ENCODE assay signal across 1 cellular context in genomic region chr20:48656661-48657211, GRCh38.
TF ChIP-seq lines count a peak whose summit lies in the region.

No MANE protein-coding gene starts in this region.

TF ChIP-seq in HepG2, 621 proteins besides CTCF, POLR2A, EP300 and RAD21 (continued from another document and continues in another):
- TF ChIP-seq TSC22D2 (CRISPR knock-in tag; IDR thresholded peaks at IDR 0.05; ENCODE audit: borderline replicate concordance) (peak; percentile 84; the same call in 1 of the 2 replicates), RFX3 (CRISPR knock-in tag; IDR thresholded peaks at IDR 0.05) (no peak), JDP2 (CRISPR knock-in tag; IDR thresholded peaks at IDR 0.05; ENCODE audit: borderline replicate concordance) (no peak), ZNF776 (CRISPR knock-in tag; IDR thresholded peaks at IDR 0.05) (0 out of 2 replicates have a peak, but pooled peaks have one; percentile 22), ZNF343 (CRISPR knock-in tag; IDR thresholded peaks at IDR 0.05) (no peak), SALL1 (CRISPR knock-in tag; IDR thresholded peaks at IDR 0.05) (peak; percentile 56; the same call in 1 of the 2 replicates), PHF5A (CRISPR knock-in tag; IDR thresholded peaks at IDR 0.05; ENCODE audit: low read depth, unreplicated experiment) (no peak), MXI1 (IDR thresholded peaks at IDR 0.05; ENCODE audit: borderline replicate concordance, low read depth, low read length) (no peak), ZNF503 (CRISPR knock-in tag; IDR thresholded peaks at IDR 0.05) (no peak), XBP1 (CRISPR knock-in tag; IDR thresholded peaks at IDR 0.05) (no peak), ZNF446 (CRISPR knock-in tag; IDR thresholded peaks at IDR 0.05) (no peak), ZNF572 (CRISPR knock-in tag; IDR thresholded peaks at IDR 0.05) (0 out of 2 replicates have a peak, but pooled peaks have one; percentile 48), YEATS2 (CRISPR knock-in tag; IDR thresholded peaks at IDR 0.05; ENCODE audit: borderline replicate concordance) (no peak), ZBTB38 (CRISPR knock-in tag; IDR thresholded peaks at IDR 0.05) (no peak), GABPB1 (CRISPR knock-in tag; IDR thresholded peaks at IDR 0.05) (no peak; the same call in 1 of the 2 replicates), MBNL3 (CRISPR knock-in tag; conservative IDR thresholded peaks at IDR 0.05) (no peak), ZBTB25 (CRISPR knock-in tag; IDR thresholded peaks at IDR 0.05) (peak; percentile 54; the same call in 1 of the 2 replicates), ETV6 (CRISPR knock-in tag; conservative IDR thresholded peaks at IDR 0.05) (peak; percentile 36; the same call in 1 of the 2 replicates), ZNF326 (CRISPR knock-in tag; IDR thresholded peaks at IDR 0.05; ENCODE audit: borderline replicate concordance) (no peak), ZSCAN29 (CRISPR knock-in tag; conservative IDR thresholded peaks at IDR 0.05) (no peak), SIX1 (CRISPR knock-in tag; IDR thresholded peaks at IDR 0.05; ENCODE audit: borderline replicate concordance) (no peak), HMGA1 (CRISPR knock-in tag; conservative IDR thresholded peaks at IDR 0.05) (no peak), NFIC (IDR thresholded peaks at IDR 0.05; ENCODE audit: low read length) (no peak), ATRX (CRISPR knock-in tag; IDR thresholded peaks at IDR 0.05; ENCODE audit: borderline replicate concordance) (no peak), SP5 (CRISPR knock-in tag; IDR thresholded peaks at IDR 0.05; ENCODE audit: borderline replicate concordance, low read depth) (no peak), MYNN (CRISPR knock-in tag; IDR thresholded peaks at IDR 0.05; ENCODE audit: low read depth) (no peak), NFKB2 (CRISPR knock-in tag; IDR thresholded peaks at IDR 0.05; ENCODE audit: borderline replicate concordance) (peak; percentile 31; the same call in 1 of the 2 replicates), ZFP82 (CRISPR knock-in tag; IDR thresholded peaks at IDR 0.05; ENCODE audit: borderline replicate concordance) (no peak), ZNF703 (CRISPR knock-in tag; IDR thresholded peaks at IDR 0.05; ENCODE audit: borderline replicate concordance) (no peak), E2F2 (CRISPR knock-in tag; IDR thresholded peaks at IDR 0.05; ENCODE audit: borderline replicate concordance) (no peak), ZFAT (CRISPR knock-in tag; conservative IDR thresholded peaks at IDR 0.05) (no peak), PCBP1 (IDR thresholded peaks at IDR 0.05; ENCODE audit: borderline replicate concordance, low read depth, low read length) (no peak), ZNF549 (CRISPR knock-in tag; IDR thresholded peaks at IDR 0.05) (no peak), U2AF2 (IDR thresholded peaks at IDR 0.05; ENCODE audit: low read depth, low read length) (0 out of 2 replicates have a peak, but pooled peaks have one; percentile 11), ZNF101 (CRISPR knock-in tag; IDR thresholded peaks at IDR 0.05; ENCODE audit: borderline replicate concordance, low read depth) (no peak), HNRNPK (IDR thresholded peaks at IDR 0.05; ENCODE audit: low read depth, low read length, poor library complexity, severe bottlenecking) (no peak), MEF2D (CRISPR knock-in tag; IDR thresholded peaks at IDR 0.05) (no peak), ZNF280B (CRISPR knock-in tag; IDR thresholded peaks at IDR 0.05; ENCODE audit: borderline replicate concordance) (no peak; the same call in 1 of the 2 replicates), HDAC2 (CRISPR knock-in tag; IDR thresholded peaks at IDR 0.05) (no peak), ASH2L (IDR thresholded peaks at IDR 0.05; ENCODE audit: insufficient read length, low read depth, low read length) (no peak)
- TF ChIP-seq, protein P1, sequence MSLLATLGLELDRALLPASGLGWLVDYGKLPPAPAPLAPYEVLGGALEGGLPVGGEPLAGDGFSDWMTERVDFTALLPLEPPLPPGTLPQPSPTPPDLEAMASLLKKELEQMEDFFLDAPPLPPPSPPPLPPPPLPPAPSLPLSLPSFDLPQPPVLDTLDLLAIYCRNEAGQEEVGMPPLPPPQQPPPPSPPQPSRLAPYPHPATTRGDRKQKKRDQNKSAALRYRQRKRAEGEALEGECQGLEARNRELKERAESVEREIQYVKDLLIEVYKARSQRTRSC (CRISPR knock-in tag; IDR thresholded peaks at IDR 0.05; ENCODE audit: low read depth): no peak
- TF ChIP-seq, protein P2, sequence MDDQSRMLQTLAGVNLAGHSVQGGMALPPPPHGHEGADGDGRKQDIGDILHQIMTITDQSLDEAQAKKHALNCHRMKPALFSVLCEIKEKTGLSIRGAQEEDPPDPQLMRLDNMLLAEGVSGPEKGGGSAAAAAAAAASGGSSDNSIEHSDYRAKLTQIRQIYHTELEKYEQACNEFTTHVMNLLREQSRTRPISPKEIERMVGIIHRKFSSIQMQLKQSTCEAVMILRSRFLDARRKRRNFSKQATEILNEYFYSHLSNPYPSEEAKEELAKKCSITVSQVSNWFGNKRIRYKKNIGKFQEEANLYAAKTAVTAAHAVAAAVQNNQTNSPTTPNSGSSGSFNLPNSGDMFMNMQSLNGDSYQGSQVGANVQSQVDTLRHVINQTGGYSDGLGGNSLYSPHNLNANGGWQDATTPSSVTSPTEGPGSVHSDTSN (CRISPR knock-in tag; IDR thresholded peaks at IDR 0.05; ENCODE audit: borderline replicate concordance): no peak
- TF ChIP-seq, protein P3, sequence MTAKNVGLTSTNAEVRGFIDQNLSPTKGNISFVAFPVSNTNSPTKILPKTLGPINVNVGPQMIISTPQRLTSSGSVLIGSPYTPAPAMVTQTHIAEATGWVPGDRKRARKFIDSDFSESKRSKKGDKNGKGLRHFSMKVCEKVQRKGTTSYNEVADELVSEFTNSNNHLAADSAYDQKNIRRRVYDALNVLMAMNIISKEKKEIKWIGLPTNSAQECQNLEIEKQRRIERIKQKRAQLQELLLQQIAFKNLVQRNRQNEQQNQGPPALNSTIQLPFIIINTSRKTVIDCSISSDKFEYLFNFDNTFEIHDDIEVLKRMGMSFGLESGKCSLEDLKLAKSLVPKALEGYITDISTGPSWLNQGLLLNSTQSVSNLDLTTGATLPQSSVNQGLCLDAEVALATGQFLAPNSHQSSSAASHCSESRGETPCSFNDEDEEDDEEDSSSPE (CRISPR knock-in tag; IDR thresholded peaks at IDR 0.05): no peak
- TF ChIP-seq, protein P4, sequence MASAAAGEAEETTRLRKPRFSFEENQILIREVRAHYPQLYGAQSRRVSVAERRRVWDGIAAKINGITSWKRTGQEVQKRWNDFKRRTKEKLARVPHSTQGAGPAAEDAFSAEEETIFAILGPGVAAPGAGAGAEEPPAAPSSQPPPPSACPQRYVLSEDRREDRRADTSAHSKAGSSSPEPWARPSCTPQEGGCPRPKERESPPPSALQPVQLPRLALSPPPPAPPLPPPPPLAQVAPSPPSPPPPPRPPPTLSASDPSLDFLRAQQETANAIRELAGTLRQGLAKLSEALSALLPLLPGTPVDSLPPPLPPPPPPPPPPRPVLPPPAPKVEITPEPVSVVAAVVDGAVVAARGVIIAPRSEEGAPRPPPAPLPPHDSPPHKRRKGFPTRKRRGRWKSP (CRISPR knock-in tag; IDR thresholded peaks at IDR 0.05): no peak
- TF ChIP-seq, protein P5, sequence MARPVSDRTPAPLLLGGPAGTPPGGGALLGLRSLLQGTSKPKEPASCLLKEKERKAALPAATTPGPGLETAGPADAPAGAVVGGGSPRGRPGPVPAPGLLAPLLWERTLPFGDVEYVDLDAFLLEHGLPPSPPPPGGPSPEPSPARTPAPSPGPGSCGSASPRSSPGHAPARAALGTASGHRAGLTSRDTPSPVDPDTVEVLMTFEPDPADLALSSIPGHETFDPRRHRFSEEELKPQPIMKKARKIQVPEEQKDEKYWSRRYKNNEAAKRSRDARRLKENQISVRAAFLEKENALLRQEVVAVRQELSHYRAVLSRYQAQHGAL (CRISPR knock-in tag; IDR thresholded peaks at IDR 0.05; ENCODE audit: not compliant biosample characterization): no peak
- TF ChIP-seq, protein P6, sequence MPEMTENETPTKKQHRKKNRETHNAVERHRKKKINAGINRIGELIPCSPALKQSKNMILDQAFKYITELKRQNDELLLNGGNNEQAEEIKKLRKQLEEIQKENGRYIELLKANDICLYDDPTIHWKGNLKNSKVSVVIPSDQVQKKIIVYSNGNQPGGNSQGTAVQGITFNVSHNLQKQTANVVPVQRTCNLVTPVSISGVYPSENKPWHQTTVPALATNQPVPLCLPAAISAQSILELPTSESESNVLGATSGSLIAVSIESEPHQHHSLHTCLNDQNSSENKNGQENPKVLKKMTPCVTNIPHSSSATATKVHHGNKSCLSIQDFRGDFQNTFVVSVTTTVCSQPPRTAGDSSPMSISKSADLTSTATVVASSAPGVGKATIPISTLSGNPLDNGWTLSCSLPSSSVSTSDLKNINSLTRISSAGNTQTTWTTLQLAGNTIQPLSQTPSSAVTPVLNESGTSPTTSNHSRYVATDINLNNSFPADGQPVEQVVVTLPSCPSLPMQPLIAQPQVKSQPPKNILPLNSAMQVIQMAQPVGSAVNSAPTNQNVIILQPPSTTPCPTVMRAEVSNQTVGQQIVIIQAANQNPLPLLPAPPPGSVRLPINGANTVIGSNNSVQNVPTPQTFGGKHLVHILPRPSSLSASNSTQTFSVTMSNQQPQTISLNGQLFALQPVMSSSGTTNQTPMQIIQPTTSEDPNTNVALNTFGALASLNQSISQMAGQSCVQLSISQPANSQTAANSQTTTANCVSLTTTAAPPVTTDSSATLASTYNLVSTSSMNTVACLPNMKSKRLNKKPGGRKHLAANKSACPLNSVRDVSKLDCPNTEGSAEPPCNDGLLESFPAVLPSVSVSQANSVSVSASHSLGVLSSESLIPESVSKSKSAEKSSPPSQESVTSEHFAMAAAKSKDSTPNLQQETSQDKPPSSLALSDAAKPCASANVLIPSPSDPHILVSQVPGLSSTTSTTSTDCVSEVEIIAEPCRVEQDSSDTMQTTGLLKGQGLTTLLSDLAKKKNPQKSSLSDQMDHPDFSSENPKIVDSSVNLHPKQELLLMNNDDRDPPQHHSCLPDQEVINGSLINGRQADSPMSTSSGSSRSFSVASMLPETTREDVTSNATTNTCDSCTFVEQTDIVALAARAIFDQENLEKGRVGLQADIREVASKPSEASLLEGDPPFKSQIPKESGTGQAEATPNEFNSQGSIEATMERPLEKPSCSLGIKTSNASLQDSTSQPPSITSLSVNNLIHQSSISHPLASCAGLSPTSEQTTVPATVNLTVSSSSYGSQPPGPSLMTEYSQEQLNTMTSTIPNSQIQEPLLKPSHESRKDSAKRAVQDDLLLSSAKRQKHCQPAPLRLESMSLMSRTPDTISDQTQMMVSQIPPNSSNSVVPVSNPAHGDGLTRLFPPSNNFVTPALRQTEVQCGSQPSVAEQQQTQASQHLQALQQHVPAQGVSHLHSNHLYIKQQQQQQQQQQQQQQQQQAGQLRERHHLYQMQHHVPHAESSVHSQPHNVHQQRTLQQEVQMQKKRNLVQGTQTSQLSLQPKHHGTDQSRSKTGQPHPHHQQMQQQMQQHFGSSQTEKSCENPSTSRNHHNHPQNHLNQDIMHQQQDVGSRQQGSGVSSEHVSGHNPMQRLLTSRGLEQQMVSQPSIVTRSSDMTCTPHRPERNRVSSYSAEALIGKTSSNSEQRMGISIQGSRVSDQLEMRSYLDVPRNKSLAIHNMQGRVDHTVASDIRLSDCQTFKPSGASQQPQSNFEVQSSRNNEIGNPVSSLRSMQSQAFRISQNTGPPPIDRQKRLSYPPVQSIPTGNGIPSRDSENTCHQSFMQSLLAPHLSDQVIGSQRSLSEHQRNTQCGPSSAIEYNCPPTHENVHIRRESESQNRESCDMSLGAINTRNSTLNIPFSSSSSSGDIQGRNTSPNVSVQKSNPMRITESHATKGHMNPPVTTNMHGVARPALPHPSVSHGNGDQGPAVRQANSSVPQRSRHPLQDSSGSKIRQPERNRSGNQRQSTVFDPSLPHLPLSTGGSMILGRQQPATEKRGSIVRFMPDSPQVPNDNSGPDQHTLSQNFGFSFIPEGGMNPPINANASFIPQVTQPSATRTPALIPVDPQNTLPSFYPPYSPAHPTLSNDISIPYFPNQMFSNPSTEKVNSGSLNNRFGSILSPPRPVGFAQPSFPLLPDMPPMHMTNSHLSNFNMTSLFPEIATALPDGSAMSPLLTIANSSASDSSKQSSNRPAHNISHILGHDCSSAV (CRISPR knock-in tag; IDR thresholded peaks at IDR 0.05; ENCODE audit: borderline replicate concordance): no peak
